ENCODE assay signal across 15 cellular contexts in genomic region chr17:17377071-17377487, GRCh38.
"Had no signal": no experiment of that assay in that cellular context is flagged by ENCODE, and none has a peak within 500 bp of the region (broad histone marks: within the 10 kb centered on the region; RNA-seq: fewer than 3 reads in every experiment).

No MANE protein-coding gene starts in this region.

- H3K4me1 ChIP-seq: gastroesophageal sphincter, pancreas had no signal

- H3K36me3 ChIP-seq: gastroesophageal sphincter, pancreas, SJCRH30 had no signal

- H3K27ac ChIP-seq: epithelial cell of prostate, gastroesophageal sphincter, hepatocyte, pancreas, SJCRH30 had no signal

- ATAC-seq: T-cell, WTC11 had no signal

- H3K9me3 ChIP-seq: gastroesophageal sphincter, pancreas, SJCRH30 had no signal

- H3K27me3 ChIP-seq: hepatocyte, pancreas, SJCRH30 had no signal

- H3K4me3 ChIP-seq: gastroesophageal sphincter, hepatocyte, pancreas, SJCRH30 had no signal

- DNase-seq: activated CD4-positive, alpha-beta T cell treated with anti-CD3 and anti-CD28 coated beads, Interleukin-2, amount 10 ng/mL, durations not matched to agents 7 days and 5 days; activated CD8-positive, alpha-beta memory T cell treated with anti-CD3 and anti-CD28 coated beads for 24 hours; activated naive CD4-positive, alpha-beta T cell treated with anti-CD3 and anti-CD28 coated beads for 36 hours; effector memory CD4-positive, alpha-beta T cell; left cardiac atrium; nephron progenitor cell; SJCRH30; stimulated activated CD4-positive, alpha-beta T cell treated with anti-CD3 and anti-CD28 coated beads, Interleukin-1b, Interleukin-23, amount 100 ng/mL, for 48 hours; stimulated activated naive CD4-positive, alpha-beta T cell treated with Interleukin-2 at 50 U/mL for 16 hours; T-cell had no signal
